ENCODE assay signal across 1 cellular context in the genomic region with DNA sequence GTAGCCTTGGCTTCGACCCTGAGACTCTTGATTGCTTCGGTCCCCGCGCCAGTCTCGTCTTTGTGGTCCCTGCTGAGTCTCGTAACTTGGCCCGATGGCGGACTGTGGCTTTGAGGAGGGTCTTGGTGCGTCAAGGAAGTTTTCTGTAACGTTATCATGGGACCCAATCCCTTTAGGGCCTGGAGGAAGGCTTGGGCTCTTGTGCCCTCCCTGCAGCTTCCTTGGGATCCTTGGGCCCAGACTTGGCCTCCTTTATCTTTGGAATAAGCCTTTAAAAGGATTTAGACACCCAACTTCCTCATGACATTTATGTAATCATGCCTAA.
A peak's percentile ranks its signal among the peaks of the same experiment; 100 is the strongest.
TF ChIP-seq lines count a peak whose summit lies in the region.

No MANE protein-coding gene starts in this region.

TF ChIP-seq in K562, 482 proteins besides CTCF, POLR2A, EP300 and RAD21 (continued from another document and continues in another):
- no peak for TF ChIP-seq RBM25 (IDR thresholded peaks at IDR 0.05; ENCODE audit: low read depth, low read length, severe bottlenecking)
- 0 out of 2 replicates have a peak, but pooled peaks have one; percentile 0 for TF ChIP-seq ZNF197 (CRISPR knock-in tag; IDR thresholded peaks at IDR 0.05; ENCODE audit: low read depth)
- TF ChIP-seq GABPA (tag; conservative IDR thresholded peaks at IDR 0.05; ENCODE audit: low read depth), result no peak
- no peak for TF ChIP-seq TOE1 (IDR thresholded peaks at IDR 0.05; ENCODE audit: borderline replicate concordance)
- TF ChIP-seq TOE1 (CRISPR knock-in tag; IDR thresholded peaks at IDR 0.05; ENCODE audit: borderline replicate concordance, low read depth), result no peak
- TF ChIP-seq, protein P1, sequence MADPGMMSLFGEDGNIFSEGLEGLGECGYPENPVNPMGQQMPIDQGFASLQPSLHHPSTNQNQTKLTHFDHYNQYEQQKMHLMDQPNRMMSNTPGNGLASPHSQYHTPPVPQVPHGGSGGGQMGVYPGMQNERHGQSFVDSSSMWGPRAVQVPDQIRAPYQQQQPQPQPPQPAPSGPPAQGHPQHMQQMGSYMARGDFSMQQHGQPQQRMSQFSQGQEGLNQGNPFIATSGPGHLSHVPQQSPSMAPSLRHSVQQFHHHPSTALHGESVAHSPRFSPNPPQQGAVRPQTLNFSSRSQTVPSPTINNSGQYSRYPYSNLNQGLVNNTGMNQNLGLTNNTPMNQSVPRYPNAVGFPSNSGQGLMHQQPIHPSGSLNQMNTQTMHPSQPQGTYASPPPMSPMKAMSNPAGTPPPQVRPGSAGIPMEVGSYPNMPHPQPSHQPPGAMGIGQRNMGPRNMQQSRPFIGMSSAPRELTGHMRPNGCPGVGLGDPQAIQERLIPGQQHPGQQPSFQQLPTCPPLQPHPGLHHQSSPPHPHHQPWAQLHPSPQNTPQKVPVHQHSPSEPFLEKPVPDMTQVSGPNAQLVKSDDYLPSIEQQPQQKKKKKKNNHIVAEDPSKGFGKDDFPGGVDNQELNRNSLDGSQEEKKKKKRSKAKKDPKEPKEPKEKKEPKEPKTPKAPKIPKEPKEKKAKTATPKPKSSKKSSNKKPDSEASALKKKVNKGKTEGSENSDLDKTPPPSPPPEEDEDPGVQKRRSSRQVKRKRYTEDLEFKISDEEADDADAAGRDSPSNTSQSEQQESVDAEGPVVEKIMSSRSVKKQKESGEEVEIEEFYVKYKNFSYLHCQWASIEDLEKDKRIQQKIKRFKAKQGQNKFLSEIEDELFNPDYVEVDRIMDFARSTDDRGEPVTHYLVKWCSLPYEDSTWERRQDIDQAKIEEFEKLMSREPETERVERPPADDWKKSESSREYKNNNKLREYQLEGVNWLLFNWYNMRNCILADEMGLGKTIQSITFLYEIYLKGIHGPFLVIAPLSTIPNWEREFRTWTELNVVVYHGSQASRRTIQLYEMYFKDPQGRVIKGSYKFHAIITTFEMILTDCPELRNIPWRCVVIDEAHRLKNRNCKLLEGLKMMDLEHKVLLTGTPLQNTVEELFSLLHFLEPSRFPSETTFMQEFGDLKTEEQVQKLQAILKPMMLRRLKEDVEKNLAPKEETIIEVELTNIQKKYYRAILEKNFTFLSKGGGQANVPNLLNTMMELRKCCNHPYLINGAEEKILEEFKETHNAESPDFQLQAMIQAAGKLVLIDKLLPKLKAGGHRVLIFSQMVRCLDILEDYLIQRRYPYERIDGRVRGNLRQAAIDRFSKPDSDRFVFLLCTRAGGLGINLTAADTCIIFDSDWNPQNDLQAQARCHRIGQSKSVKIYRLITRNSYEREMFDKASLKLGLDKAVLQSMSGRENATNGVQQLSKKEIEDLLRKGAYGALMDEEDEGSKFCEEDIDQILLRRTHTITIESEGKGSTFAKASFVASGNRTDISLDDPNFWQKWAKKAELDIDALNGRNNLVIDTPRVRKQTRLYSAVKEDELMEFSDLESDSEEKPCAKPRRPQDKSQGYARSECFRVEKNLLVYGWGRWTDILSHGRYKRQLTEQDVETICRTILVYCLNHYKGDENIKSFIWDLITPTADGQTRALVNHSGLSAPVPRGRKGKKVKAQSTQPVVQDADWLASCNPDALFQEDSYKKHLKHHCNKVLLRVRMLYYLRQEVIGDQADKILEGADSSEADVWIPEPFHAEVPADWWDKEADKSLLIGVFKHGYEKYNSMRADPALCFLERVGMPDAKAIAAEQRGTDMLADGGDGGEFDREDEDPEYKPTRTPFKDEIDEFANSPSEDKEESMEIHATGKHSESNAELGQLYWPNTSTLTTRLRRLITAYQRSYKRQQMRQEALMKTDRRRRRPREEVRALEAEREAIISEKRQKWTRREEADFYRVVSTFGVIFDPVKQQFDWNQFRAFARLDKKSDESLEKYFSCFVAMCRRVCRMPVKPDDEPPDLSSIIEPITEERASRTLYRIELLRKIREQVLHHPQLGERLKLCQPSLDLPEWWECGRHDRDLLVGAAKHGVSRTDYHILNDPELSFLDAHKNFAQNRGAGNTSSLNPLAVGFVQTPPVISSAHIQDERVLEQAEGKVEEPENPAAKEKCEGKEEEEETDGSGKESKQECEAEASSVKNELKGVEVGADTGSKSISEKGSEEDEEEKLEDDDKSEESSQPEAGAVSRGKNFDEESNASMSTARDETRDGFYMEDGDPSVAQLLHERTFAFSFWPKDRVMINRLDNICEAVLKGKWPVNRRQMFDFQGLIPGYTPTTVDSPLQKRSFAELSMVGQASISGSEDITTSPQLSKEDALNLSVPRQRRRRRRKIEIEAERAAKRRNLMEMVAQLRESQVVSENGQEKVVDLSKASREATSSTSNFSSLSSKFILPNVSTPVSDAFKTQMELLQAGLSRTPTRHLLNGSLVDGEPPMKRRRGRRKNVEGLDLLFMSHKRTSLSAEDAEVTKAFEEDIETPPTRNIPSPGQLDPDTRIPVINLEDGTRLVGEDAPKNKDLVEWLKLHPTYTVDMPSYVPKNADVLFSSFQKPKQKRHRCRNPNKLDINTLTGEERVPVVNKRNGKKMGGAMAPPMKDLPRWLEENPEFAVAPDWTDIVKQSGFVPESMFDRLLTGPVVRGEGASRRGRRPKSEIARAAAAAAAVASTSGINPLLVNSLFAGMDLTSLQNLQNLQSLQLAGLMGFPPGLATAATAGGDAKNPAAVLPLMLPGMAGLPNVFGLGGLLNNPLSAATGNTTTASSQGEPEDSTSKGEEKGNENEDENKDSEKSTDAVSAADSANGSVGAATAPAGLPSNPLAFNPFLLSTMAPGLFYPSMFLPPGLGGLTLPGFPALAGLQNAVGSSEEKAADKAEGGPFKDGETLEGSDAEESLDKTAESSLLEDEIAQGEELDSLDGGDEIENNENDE (IDR thresholded peaks at IDR 0.05; ENCODE audit: low read depth, low read length), result no peak
- no peak for TF ChIP-seq MEF2A (IDR thresholded peaks at IDR 0.05; ENCODE audit: control insufficient read depth, low read depth, low read length)
- TF ChIP-seq ZFP1 (CRISPR knock-in tag; IDR thresholded peaks at IDR 0.05), result no peak
- no peak for TF ChIP-seq DNMT1 (IDR thresholded peaks at IDR 0.05)
- TF ChIP-seq, protein P2, sequence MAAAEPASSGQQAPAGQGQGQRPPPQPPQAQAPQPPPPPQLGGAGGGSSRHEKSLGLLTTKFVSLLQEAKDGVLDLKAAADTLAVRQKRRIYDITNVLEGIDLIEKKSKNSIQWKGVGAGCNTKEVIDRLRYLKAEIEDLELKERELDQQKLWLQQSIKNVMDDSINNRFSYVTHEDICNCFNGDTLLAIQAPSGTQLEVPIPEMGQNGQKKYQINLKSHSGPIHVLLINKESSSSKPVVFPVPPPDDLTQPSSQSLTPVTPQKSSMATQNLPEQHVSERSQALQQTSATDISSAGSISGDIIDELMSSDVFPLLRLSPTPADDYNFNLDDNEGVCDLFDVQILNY (CRISPR knock-in tag; IDR thresholded peaks at IDR 0.05), result no peak
- TF ChIP-seq, protein P3, sequence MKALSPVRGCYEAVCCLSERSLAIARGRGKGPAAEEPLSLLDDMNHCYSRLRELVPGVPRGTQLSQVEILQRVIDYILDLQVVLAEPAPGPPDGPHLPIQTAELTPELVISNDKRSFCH (CRISPR knock-in tag; IDR thresholded peaks at IDR 0.05), result no peak
- TF ChIP-seq, protein P3 (tag; IDR thresholded peaks at IDR 0.05), result no peak
- TF ChIP-seq ZC3H8 (IDR thresholded peaks at IDR 0.05), result no peak
- TF ChIP-seq, protein P4, sequence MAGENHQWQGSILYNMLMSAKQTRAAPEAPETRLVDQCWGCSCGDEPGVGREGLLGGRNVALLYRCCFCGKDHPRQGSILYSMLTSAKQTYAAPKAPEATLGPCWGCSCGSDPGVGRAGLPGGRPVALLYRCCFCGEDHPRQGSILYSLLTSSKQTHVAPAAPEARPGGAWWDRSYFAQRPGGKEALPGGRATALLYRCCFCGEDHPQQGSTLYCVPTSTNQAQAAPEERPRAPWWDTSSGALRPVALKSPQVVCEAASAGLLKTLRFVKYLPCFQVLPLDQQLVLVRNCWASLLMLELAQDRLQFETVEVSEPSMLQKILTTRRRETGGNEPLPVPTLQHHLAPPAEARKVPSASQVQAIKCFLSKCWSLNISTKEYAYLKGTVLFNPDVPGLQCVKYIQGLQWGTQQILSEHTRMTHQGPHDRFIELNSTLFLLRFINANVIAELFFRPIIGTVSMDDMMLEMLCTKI (IDR thresholded peaks at IDR 0.05; ENCODE audit: partially characterized antibody), result no peak
- no peak for TF ChIP-seq FOXA3 (CRISPR knock-in tag; conservative IDR thresholded peaks at IDR 0.05 in 1 of 2, IDR thresholded peaks at IDR 0.05 in 1 of 2)
- TF ChIP-seq MAFF (IDR thresholded peaks at IDR 0.05; ENCODE audit: low read length), result no peak
- TF ChIP-seq, protein P5, sequence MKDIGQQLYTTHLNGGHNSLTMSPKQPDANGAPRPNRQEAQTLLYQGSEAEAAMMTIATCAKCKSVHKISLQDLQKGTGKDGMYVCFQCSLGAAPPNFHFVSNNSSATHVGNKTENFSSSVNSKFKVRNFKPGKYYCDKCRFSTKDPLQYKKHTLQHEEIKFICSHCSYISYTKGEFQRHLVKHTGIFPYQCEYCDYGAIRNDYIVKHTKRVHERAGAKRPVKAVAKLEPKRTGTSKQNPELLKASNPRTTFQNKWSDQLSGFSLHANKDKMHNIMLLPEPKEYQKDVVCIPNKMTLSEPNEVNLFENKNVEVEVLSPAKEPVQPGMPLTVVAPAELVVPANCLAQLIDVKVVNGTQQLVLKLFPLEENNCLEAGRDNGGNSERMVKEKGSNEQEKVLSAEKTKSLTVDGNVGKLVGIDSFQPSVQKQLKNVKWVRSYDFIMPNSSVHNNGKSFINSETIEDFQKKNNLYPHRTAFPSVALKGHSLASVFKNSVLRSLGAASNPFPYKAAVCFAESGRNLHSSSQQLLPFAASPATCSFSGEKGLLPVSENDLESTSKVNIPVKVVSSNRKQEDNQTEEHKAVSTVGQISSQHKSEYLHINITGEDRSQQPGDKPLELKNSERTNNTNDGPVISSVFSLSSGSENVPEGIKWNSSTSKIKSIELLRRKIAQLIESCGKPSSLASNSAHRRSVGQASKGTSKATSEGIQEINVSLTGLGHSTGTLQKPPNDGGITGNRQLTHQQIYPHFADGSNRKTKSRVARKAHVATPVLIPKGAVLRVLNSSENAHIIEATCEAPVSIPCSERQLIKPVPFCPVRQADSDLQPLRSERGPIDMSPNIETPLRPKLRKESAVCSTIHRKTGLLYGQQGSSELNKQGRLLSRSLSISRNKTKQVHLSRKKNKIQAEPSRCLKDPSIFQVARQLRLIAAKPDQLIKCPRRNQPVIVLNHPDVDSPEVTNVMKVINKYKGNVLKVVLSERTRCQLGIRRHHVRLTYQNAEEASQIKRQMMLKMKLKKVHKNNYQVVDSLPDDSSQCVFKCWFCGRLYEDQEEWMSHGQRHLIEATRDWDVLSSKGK (CRISPR knock-in tag; IDR thresholded peaks at IDR 0.05), result no peak
- TF ChIP-seq, protein P6, sequence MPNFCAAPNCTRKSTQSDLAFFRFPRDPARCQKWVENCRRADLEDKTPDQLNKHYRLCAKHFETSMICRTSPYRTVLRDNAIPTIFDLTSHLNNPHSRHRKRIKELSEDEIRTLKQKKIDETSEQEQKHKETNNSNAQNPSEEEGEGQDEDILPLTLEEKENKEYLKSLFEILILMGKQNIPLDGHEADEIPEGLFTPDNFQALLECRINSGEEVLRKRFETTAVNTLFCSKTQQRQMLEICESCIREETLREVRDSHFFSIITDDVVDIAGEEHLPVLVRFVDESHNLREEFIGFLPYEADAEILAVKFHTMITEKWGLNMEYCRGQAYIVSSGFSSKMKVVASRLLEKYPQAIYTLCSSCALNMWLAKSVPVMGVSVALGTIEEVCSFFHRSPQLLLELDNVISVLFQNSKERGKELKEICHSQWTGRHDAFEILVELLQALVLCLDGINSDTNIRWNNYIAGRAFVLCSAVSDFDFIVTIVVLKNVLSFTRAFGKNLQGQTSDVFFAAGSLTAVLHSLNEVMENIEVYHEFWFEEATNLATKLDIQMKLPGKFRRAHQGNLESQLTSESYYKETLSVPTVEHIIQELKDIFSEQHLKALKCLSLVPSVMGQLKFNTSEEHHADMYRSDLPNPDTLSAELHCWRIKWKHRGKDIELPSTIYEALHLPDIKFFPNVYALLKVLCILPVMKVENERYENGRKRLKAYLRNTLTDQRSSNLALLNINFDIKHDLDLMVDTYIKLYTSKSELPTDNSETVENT (CRISPR knock-in tag; IDR thresholded peaks at IDR 0.05), result 0 out of 2 replicates have a peak, but pooled peaks have one; percentile 1
- no peak for TF ChIP-seq ZNF184 (CRISPR knock-in tag; IDR thresholded peaks at IDR 0.05)
- TF ChIP-seq TFAM (CRISPR knock-in tag; conservative IDR thresholded peaks at IDR 0.05), result no peak
- TF ChIP-seq DIDO1 (tag; IDR thresholded peaks at IDR 0.05; ENCODE audit: low read depth), result no peak
- TF ChIP-seq KAT2B (IDR thresholded peaks at IDR 0.05; ENCODE audit: low read depth, low read length), result no peak
- TF ChIP-seq RBBP5 (IDR thresholded peaks at IDR 0.05; ENCODE audit: borderline replicate concordance, insufficient read depth, low read length, poor library complexity, severe bottlenecking), result no peak
- TF ChIP-seq, protein P7, sequence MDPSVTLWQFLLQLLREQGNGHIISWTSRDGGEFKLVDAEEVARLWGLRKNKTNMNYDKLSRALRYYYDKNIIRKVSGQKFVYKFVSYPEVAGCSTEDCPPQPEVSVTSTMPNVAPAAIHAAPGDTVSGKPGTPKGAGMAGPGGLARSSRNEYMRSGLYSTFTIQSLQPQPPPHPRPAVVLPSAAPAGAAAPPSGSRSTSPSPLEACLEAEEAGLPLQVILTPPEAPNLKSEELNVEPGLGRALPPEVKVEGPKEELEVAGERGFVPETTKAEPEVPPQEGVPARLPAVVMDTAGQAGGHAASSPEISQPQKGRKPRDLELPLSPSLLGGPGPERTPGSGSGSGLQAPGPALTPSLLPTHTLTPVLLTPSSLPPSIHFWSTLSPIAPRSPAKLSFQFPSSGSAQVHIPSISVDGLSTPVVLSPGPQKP (CRISPR knock-in tag; IDR thresholded peaks at IDR 0.05), result no peak
- TF ChIP-seq CBFB (CRISPR knock-in tag; IDR thresholded peaks at IDR 0.05), result no peak
- no peak for TF ChIP-seq ZNF589 (CRISPR knock-in tag; IDR thresholded peaks at IDR 0.05; ENCODE audit: low read depth)
- TF ChIP-seq TCF7L2 (IDR thresholded peaks at IDR 0.05; ENCODE audit: low read depth, low read length), result no peak
- TF ChIP-seq ZNF12 (CRISPR knock-in tag; IDR thresholded peaks at IDR 0.05), result no peak
- TF ChIP-seq, protein P8, sequence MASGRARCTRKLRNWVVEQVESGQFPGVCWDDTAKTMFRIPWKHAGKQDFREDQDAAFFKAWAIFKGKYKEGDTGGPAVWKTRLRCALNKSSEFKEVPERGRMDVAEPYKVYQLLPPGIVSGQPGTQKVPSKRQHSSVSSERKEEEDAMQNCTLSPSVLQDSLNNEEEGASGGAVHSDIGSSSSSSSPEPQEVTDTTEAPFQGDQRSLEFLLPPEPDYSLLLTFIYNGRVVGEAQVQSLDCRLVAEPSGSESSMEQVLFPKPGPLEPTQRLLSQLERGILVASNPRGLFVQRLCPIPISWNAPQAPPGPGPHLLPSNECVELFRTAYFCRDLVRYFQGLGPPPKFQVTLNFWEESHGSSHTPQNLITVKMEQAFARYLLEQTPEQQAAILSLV (tag; IDR thresholded peaks at IDR 0.05), result no peak
- no peak for TF ChIP-seq LEF1 (IDR thresholded peaks at IDR 0.05)
- no peak for TF ChIP-seq TRIM28 (IDR thresholded peaks at IDR 0.05)
- no peak for TF ChIP-seq DPF2 (IDR thresholded peaks at IDR 0.05)
- no peak for TF ChIP-seq ZNF785 (CRISPR knock-in tag; IDR thresholded peaks at IDR 0.05)
- peak; percentile 38; the same call in 1 of the 2 replicates for TF ChIP-seq ZNF121 (CRISPR knock-in tag; conservative IDR thresholded peaks at IDR 0.05)
- TF ChIP-seq ZNF76 (CRISPR knock-in tag; IDR thresholded peaks at IDR 0.05; ENCODE audit: borderline replicate concordance), result no peak
- TF ChIP-seq MXI1 (IDR thresholded peaks at IDR 0.05; ENCODE audit: low read depth, low read length), result no peak
